In the genomic region with DNA sequence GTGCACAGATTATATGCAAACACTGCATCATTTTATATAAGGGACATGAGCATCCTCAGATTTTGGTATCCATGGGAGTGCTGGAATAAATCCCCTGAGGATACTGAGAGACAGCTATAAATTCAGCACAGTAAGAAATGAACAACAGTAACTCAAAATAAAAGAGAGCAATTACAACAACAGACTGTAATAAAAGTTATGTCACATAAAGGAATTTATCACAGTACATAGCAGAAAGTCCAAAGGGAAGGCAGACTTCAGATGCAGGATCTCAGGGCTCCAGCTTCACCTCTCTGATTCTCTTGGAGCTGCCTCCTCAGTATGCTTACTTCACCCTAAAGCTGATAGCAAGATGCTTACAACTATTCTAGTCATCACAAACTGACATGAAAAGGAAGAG, we compare ENCODE assay signal across 27 cellular contexts.
"Had no signal": no experiment of that assay in that cellular context is flagged by ENCODE, and none has a peak within 500 bp of the region (broad histone marks: within the 10 kb centered on the region; RNA-seq: fewer than 3 reads in every experiment).

No MANE protein-coding gene starts in this region.

- DNase-seq: activated CD4-positive, alpha-beta memory T cell treated with anti-CD3 and anti-CD28 coated beads, Interleukin-2, amount 10 ng/mL, durations not matched to agents 7 days and 5 days; activated CD4-positive, alpha-beta T cell treated with anti-CD3 and anti-CD28 coated beads for 1 hour; activated CD4-positive, alpha-beta T cell treated with anti-CD3 and anti-CD28 coated beads for 4 hours; activated CD4-positive, alpha-beta T cell treated with anti-CD3 and anti-CD28 coated beads, Interleukin-2, amount 10 ng/mL, durations not matched to agents 7 days and 5 days; activated CD4-positive, alpha-beta T cell treated with anti-CD3 and anti-CD28 coated beads, Interleukin-2, amount 50 U/mL, for 4 hours; activated CD8-positive, alpha-beta memory T cell treated with anti-CD3 and anti-CD28 coated beads, Interleukin-2, amount 50 U/mL, for 48 hours; activated gamma-delta T cell; activated naive CD4-positive, alpha-beta T cell; activated naive CD4-positive, alpha-beta T cell treated with anti-CD3 and anti-CD28 coated beads, Interleukin-2, amount 10 ng/mL, durations not matched to agents 7 days and 5 days; activated naive CD8-positive, alpha-beta T cell treated with anti-CD3 and anti-CD28 coated beads, Interleukin-2, amount 10 ng/mL, durations not matched to agents 7 days and 5 days; activated T-cell treated with anti-CD3 and anti-CD28 coated beads for 4 hours; activated T-cell treated with anti-CD3 and anti-CD28 coated beads, Interleukin-2, amount 50 U/mL, for 24 hours; activated T-cell treated with anti-CD3 and anti-CD28 coated beads, Interleukin-2, amount 50 U/mL, for 72 hours; central memory CD4-positive, alpha-beta T cell; cerebellar nuclear complex; colonic mucosa; effector CD8-positive, alpha-beta T cell; esophagus squamous epithelium; foreskin melanocyte; T-helper 2 cell had no signal

- H3K4me3 ChIP-seq: ascending aorta, breast epithelium, cardiac muscle cell, colonic mucosa, esophagus squamous epithelium had no signal

- H3K27ac ChIP-seq: ascending aorta, breast epithelium, colonic mucosa, epithelial cell of prostate, esophagus squamous epithelium, VCaP had no signal

- H3K27me3 ChIP-seq: ascending aorta, breast epithelium, cardiac muscle cell, colonic mucosa, esophagus squamous epithelium had no signal

- H3K9me3 ChIP-seq: ascending aorta, breast epithelium, colonic mucosa, esophagus squamous epithelium had no signal

- ATAC-seq: activated naive CD4-positive, alpha-beta T cell treated with anti-CD3 and anti-CD28 coated beads, Interleukin-2, amount 50 U/mL, for 72 hours; activated T-cell treated with anti-CD3 and anti-CD28 coated beads, Interleukin-2, amount 50 U/mL, for 72 hours; WTC11 had no signal

- H3K36me3 ChIP-seq: breast epithelium, cardiac muscle cell, colonic mucosa had no signal

- H3K4me1 ChIP-seq: ascending aorta, breast epithelium, colonic mucosa, esophagus squamous epithelium had no signal
